In the genomic region with DNA sequence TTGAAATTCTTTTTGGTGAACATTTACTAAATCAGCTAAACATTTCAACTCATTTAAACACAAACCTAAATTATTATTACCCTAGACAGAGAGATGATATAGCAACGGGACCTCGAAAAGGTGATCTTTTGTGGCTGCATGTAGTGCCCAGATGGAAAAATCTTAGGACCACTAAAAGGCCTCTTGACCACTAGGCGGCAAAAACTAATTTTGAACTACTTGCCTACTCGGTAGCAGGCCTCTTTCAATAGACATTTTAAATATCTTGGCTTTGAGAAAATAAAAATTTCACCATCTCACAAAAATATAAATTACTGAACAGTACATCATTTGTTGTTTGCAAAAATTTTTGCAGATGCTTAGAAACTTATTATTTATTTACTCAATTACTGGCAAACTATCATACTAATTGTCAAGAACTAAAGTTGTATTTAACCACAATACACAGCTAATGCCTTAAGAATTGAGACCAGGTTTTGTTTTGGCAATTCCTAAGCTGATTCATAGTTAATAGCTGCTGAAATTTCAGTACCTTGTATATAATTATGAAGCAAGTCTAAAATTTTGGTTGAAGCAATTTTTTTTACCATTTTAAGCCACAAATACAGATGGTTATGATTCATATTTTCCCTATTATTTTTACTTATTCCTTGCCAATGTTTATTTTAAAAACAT, we compare ENCODE assay signal across 11 cellular contexts. TPM values are rescaled to one million over a fixed set of nuclear protein-coding genes. Genes with fewer than 3 reads are reported as not detected.
A peak's percentile ranks its signal among the peaks of the same experiment; 100 is the strongest.
DNase-seq lines count a peak whose midpoint lies in the region; ATAC-seq, FAIRE-seq and TF ChIP-seq lines count a peak whose summit lies in the region.
"Had no signal": no experiment of that assay in that cellular context is flagged by ENCODE, and none has a peak within 500 bp of the region (broad histone marks: within the 10 kb centered on the region; RNA-seq: fewer than 3 reads in every experiment).

No MANE protein-coding gene starts in this region.

- ATAC-seq in omental fat pad (ENCODE audit: low FRiP score) (peak; percentile 63), GM19452 (IDR thresholded peaks at IDR 0.05; ENCODE audit: unreplicated experiment) (no peak), GM18517 (IDR thresholded peaks at IDR 0.05; ENCODE audit: unreplicated experiment) (no peak), GM19035 (IDR thresholded peaks at IDR 0.05; ENCODE audit: unreplicated experiment) (no peak)
- ATAC-seq: activated T-cell treated with anti-CD3 and anti-CD28 coated beads, Interleukin-2, amount 50 U/mL, for 4 hours had no signal

- DNase-seq in EL (peak; percentile 69), NCI-H2227 (lab: John Stamatoyannopoulos, UW; ENCODE audit: unreplicated experiment) (peak; percentile 40), omental fat pad (ENCODE audit: low spot score) (no peak), GM19240 (ENCODE audit: insufficient read length, low spot score) (no peak)
- DNase-seq: activated T-cell treated with anti-CD3 and anti-CD28 coated beads, Interleukin-2, amount 50 U/mL, for 4 hours; head of caudate nucleus; Peyer's patch had no signal

- peak; percentile 83 for FAIRE-seq in endometrium (lab: Jason Lieb, UNC)

- no peak for TF ChIP-seq CTCF in omental fat pad (IDR thresholded peaks at IDR 0.05)

RNA-seq across cellular contexts. Expression of gene COL3A1, which starts 9.4 kb away (rescaled TPM):
- 100 to 1,000 TPM; 120 to 340 (median 237) TPM for total RNA-seq in omental fat pad

Comparison
In these comparisons a context has a peak if more than half of its experiments do, and no peak if none do; other contexts are left out.
1. DNase-seq: peak in EL (single experiment) and NCI-H2227 (single experiment); none in omental fat pad (single experiment) and GM19240 (single experiment).